In genomic region chr10:119120413-119120867, GRCh38 we compare ENCODE assay signal across 10 cellular contexts. TPM values are rescaled to one million over a fixed set of nuclear protein-coding genes. Genes with fewer than 3 reads are reported as not detected.
DNase-seq lines count a peak whose midpoint lies in the region; ATAC-seq and TF ChIP-seq lines count a peak whose summit lies in the region.
"Had no signal": no experiment of that assay in that cellular context is flagged by ENCODE, and none has a peak within 500 bp of the region (broad histone marks: within the 10 kb centered on the region; RNA-seq: fewer than 3 reads in every experiment).

No MANE protein-coding gene starts in this region.

- H3K23ac ChIP-seq in neuronal stem cell (ENCODE audit: low read depth, low read length, poor library complexity) = no peak overlapping the region

- H2BK5ac ChIP-seq in neuronal stem cell (ENCODE audit: low read length) = no peak overlapping the region

- H3K4me2 ChIP-seq in neuronal stem cell (ENCODE audit: insufficient read depth, low read length, poor library complexity, severe bottlenecking) = no peak overlapping the region

- TF ChIP-seq CTCF in natural killer cell (IDR thresholded peaks at IDR 0.05) = no peak

- peaks cover 8% of the 10 kb centered on the region for H3K4me1 Mint-ChIP-seq in T-helper 1 cell treated with Interleukin-12 subunit alpha and Interleukin-12 subunit beta and Interleukin-4 antibody, amounts not matched to agents 30 μg/mL and 1 μg/mL, for 36 hours (ENCODE audit: low read depth)
- peaks cover 7% of the 10 kb centered on the region in 2 donors for H3K4me1 Mint-ChIP-seq in natural killer cell
- H3K4me1 Mint-ChIP-seq: neural crest cell had no signal

- no peak overlapping the region for H3K14ac ChIP-seq in neuronal stem cell (ENCODE audit: low read length)

- H3K79me1 ChIP-seq in neuronal stem cell (ENCODE audit: low read depth, low read length) = no peaks in the 10 kb centered on the region

- no peak overlapping the region for H2AK5ac ChIP-seq in neuronal stem cell (ENCODE audit: low read depth, low read length)

- H3K9me3 Mint-ChIP-seq in T-helper 1 cell treated with Interleukin-12 subunit alpha and Interleukin-12 subunit beta and Interleukin-4 antibody, amounts not matched to agents 30 μg/mL and 1 μg/mL, for 36 hours = no peaks in the 10 kb centered on the region
- no peaks in the 10 kb centered on the region for H3K9me3 Mint-ChIP-seq in natural killer cell
- H3K9me3 Mint-ChIP-seq: neural crest cell had no signal

- no peaks in the 10 kb centered on the region for H3K27me3 Mint-ChIP-seq in T-helper 1 cell treated with Interleukin-12 subunit alpha and Interleukin-12 subunit beta and Interleukin-4 antibody, amounts not matched to agents 30 μg/mL and 1 μg/mL, for 36 hours (ENCODE audit: low read depth)
- H3K27me3 Mint-ChIP-seq in natural killer cell (ENCODE audit: low read depth in 2 of 2) = no peaks in the 10 kb centered on the region
- H3K27me3 Mint-ChIP-seq: B cell had no signal

- no peak overlapping the region for H3K4me3 ChIP-seq in neuronal stem cell (ENCODE audit: low read length in 2 of 2)

- H2BK15ac ChIP-seq in neuronal stem cell (ENCODE audit: low read length) = no peak overlapping the region

- no peaks in the 10 kb centered on the region for H3K4me1 ChIP-seq in neuronal stem cell (ENCODE audit: control insufficient read depth in 2 of 2, insufficient read depth in 1 of 2, low read depth in 1 of 2, low read length in 2 of 2)

- no peak overlapping the region for H3K4ac ChIP-seq in neuronal stem cell (ENCODE audit: low read length)

- intact Hi-C loops in natural killer cell (cut with micrococcal nuclease) = loop anchor here (1.0 to 5.0 kb wide), 2 partner anchors 38 to 45 kb away; partner anchors contain the start of genes EIF3A and SFXN4

- H3K36me3 ChIP-seq in neuronal stem cell (replicated peaks in 1 of 2; ENCODE audit: control insufficient read depth in 2 of 2, insufficient read depth in 2 of 2, low read length in 2 of 2) = peaks cover 28 to 91% of the 10 kb centered on the region in 2 donors

- H2BK120ac ChIP-seq in neuronal stem cell (ENCODE audit: low read depth, low read length) = no peak overlapping the region

- H2AFZ ChIP-seq in neuronal stem cell (ENCODE audit: low read length) = no peak overlapping the region

- H4K8ac ChIP-seq in neuronal stem cell (ENCODE audit: low read depth, low read length) = no peak overlapping the region

- H3K27me3 ChIP-seq in neuronal stem cell (ENCODE audit: control insufficient read depth in 3 of 3, insufficient read depth in 3 of 3, low read depth in 1 of 3, low read length in 3 of 3) = no peaks in the 10 kb centered on the region

- H3K9me3 ChIP-seq in neuronal stem cell (replicated peaks in 1 of 2; ENCODE audit: control insufficient read depth in 2 of 2, insufficient read depth in 1 of 2, low read depth in 1 of 2, low read length in 2 of 2) = no peaks in the 10 kb centered on the region

- H3K18ac ChIP-seq in neuronal stem cell (ENCODE audit: low read length) = no peak overlapping the region

- no peak overlapping the region for H3K4me3 Mint-ChIP-seq in T-helper 1 cell treated with Interleukin-12 subunit alpha and Interleukin-12 subunit beta and Interleukin-4 antibody, amounts not matched to agents 30 μg/mL and 1 μg/mL, for 36 hours
- H3K4me3 Mint-ChIP-seq in natural killer cell = no peak overlapping the region
- H3K4me3 Mint-ChIP-seq: B cell, neural crest cell had no signal

- peaks cover 37% of the 10 kb centered on the region for H3K36me3 Mint-ChIP-seq in T-helper 1 cell treated with Interleukin-12 subunit alpha and Interleukin-12 subunit beta and Interleukin-4 antibody, amounts not matched to agents 30 μg/mL and 1 μg/mL, for 36 hours (ENCODE audit: low read depth)
- H3K36me3 Mint-ChIP-seq in natural killer cell = no peaks in the 10 kb centered on the region

- peak overlapping the region; percentile 57 for H3K27ac Mint-ChIP-seq in T-helper 1 cell treated with Interleukin-12 subunit alpha and Interleukin-12 subunit beta and Interleukin-4 antibody, amounts not matched to agents 30 μg/mL and 1 μg/mL, for 36 hours
- H3K27ac Mint-ChIP-seq in natural killer cell = peak overlapping the region; percentile 79 to 82
- H3K27ac Mint-ChIP-seq: B cell had no signal

- H3K27ac ChIP-seq in neuronal stem cell (replicated peaks; ENCODE audit: low read length) = no peak overlapping the region

- ATAC-seq in HG02870 (IDR thresholded peaks at IDR 0.05; ENCODE audit: unreplicated experiment) (peak; percentile 88), natural killer cell (peak; percentile 88 to 97 (median 96))

- H3K9ac ChIP-seq in neuronal stem cell (ENCODE audit: low read depth, low read length, poor library complexity) = no peak overlapping the region

- H2BK12ac ChIP-seq in neuronal stem cell (ENCODE audit: low read length) = no peak overlapping the region

- no peak overlapping the region for H4K91ac ChIP-seq in neuronal stem cell (ENCODE audit: low read depth, low read length, poor library complexity)

- DNase-seq in T-helper 1 cell (no peak), OCI-M1 (lab: John Stamatoyannopoulos, UW) (peak; percentile 59), natural killer cell (no peak), neuronal stem cell (ENCODE audit: low spot score) (no peak), NCI-H226 (no peak), NCI-H1092 (lab: John Stamatoyannopoulos, UW) (no peak)

- no CpG with 5 or more reads among the region's 4 CpGs for WGBS in neuronal stem cell (ENCODE audit: extremely low coverage in 2 of 2, insufficient read length in 2 of 2, insufficient replicate concordance in 1 of 2), 2 donors

RNA-seq across cellular contexts. Expression of gene DENND10, which starts 16.5 kb away (rescaled TPM):
- total RNA-seq in natural killer cell = 10 to 100 TPM; 24.0 to 42.4 (median 33.9) TPM
- polyA plus RNA-seq in neuronal stem cell (2013, experiment 1 of 2) = 87.3 TPM
- polyA plus RNA-seq in neuronal stem cell (2013, experiment 2 of 2) = 88.8 TPM

RNA-seq across cellular contexts. Expression of gene EIF3A, which starts 39.8 kb away (rescaled TPM):
- 100 to 1,000 TPM; 102 to 115 (median 110) TPM for total RNA-seq in natural killer cell
- 107 TPM for polyA plus RNA-seq in neuronal stem cell (2013, experiment 1 of 2)
- polyA plus RNA-seq in neuronal stem cell (2013, experiment 2 of 2) = 106 TPM

RNA-seq across cellular contexts. Expression of gene SFXN4, which starts 45.1 kb away (rescaled TPM):
- 10 to 100 TPM in 1 of 3 donors, 1 to 10 TPM in 2; 5.5 to 13.7 (median 8.1) TPM for total RNA-seq in natural killer cell
- 21.8 TPM for polyA plus RNA-seq in neuronal stem cell (2013, experiment 1 of 2)
- polyA plus RNA-seq in neuronal stem cell (2013, experiment 2 of 2) = 20.0 TPM

RNA-seq across cellular contexts. Expression of gene PRDX3, which starts 58.2 kb away (rescaled TPM):
- 10 to 100 TPM; 12.5 to 17.4 (median 15.3) TPM for total RNA-seq in natural killer cell
- polyA plus RNA-seq in neuronal stem cell (2013, experiment 1 of 2) = 169 TPM
- polyA plus RNA-seq in neuronal stem cell (2013, experiment 2 of 2) = 170 TPM
